In the genomic region with DNA sequence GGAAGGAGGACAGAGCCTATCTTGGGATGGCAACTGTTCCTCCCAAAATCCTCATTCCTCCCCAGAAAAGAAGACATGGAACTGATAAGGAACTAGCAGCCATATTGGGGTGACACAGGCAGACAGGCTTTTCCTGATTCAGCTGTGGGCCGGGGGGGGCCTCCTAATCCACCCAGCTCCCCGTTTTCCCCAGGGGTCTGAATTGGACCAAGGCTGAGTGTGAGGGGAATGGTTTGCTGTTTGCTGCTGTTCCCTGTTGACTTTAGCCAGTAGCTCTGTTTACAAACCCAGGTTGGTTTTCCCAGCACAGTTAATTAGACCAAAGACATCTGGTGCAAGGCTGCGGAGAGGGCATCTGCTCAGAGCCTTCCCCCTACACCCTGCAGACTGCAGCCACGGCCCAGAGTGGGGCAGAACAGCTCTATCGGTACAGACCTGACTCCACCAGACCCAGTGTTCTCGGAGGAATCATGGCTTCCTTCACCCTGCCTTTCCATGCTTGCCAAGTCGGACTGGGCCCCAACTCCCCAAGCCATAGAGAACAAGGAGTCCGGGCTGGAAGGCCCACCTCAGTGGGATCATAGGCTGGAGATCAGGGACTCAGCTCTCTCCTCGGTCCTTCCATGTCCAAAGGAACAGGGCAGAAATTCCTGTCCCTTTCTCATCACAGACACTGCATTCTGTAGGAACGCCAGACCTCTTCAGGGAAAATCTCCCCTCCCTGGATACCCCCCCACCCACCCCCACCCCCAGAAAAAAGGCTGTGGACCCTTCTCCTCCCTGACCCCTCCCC, we compare ENCODE assay signal across 8 cellular contexts. TPM values are rescaled to one million over a fixed set of nuclear protein-coding genes. Genes with fewer than 3 reads are reported as not detected.
DNase-seq lines count a peak whose midpoint lies in the region; ATAC-seq and TF ChIP-seq lines count a peak whose summit lies in the region.

No MANE protein-coding gene starts in this region.

- TF ChIP-seq CTCF in AG10803 (conservative IDR thresholded peaks at IDR 0.05; ENCODE audit: low read length) (no peak), ascending aorta (IDR thresholded peaks at IDR 0.05) (no peak)

- H3K4me1 ChIP-seq in ascending aorta (peaks cover 1 to 15% of the 10 kb centered on the region in 2 donors), muscle layer of colon (ENCODE audit: insufficient read depth, low read length) (peaks cover 12% of the 10 kb centered on the region)

- DNase-seq in AG10803 (ENCODE audit: low read depth) (peak; percentile 36), NCI-H1092 (lab: John Stamatoyannopoulos, UW) (peak; percentile 64), ascending aorta (ENCODE audit: low spot score in 2 of 2) (no peak), DMS79 treated with DMSO at 0.1 percent for 48 hours (lab: John Stamatoyannopoulos, UW) (no peak), GM19240 (ENCODE audit: insufficient read length, low spot score) (no peak), NCI-H187 (lab: John Stamatoyannopoulos, UW) (no peak)

- H3K36me3 ChIP-seq in ascending aorta (no peaks in the 10 kb centered on the region), muscle layer of colon (ENCODE audit: insufficient read depth, low read length) (no peaks in the 10 kb centered on the region)

- H3K27ac ChIP-seq in ascending aorta (peak overlapping the region; percentile 91 to 94), muscle layer of colon (ENCODE audit: low read depth, low read length) (peak overlapping the region; percentile 32)

- intact Hi-C loops in ascending aorta (cut with DNase I) = loop anchor here (2.0 to 5.0 kb wide), 3 partner anchors 19 to 121 kb away; a partner anchor contains a TSS

- no peak overlapping the region for H3K9ac ChIP-seq in muscle layer of colon (ENCODE audit: low read length)

- no peaks in the 10 kb centered on the region for H3K9me3 ChIP-seq in ascending aorta
- no peaks in the 10 kb centered on the region for H3K9me3 ChIP-seq in muscle layer of colon (ENCODE audit: low read length)

- H3K4me3 ChIP-seq in AG10803 (ENCODE audit: low read length) (no peak overlapping the region), ascending aorta (peak overlapping the region in 1 of 2 donors; percentile 84), muscle layer of colon (ENCODE audit: low read depth in 1 of 2, low read length in 2 of 2) (no peak overlapping the region)

- no peaks in the 10 kb centered on the region for H3K27me3 ChIP-seq in ascending aorta
- no peaks in the 10 kb centered on the region for H3K27me3 ChIP-seq in muscle layer of colon (ENCODE audit: control insufficient read depth in 1 of 2, insufficient read depth in 2 of 2, low read length in 2 of 2)

- ATAC-seq in HG03097 (IDR thresholded peaks at IDR 0.05; ENCODE audit: low FRiP score, unreplicated experiment) = no peak

RNA-seq across cellular contexts. Expression of a gene that starts 1.7 kb away (rescaled TPM):
- total RNA-seq in ascending aorta = 210 TPM

Comparison
In these comparisons a context has a peak if more than half of its experiments do, and no peak if none do; other contexts are left out.
1. DNase-seq: peak in AG10803 (single experiment) and NCI-H1092 (single experiment); none in ascending aorta (0 of 2), DMS79 treated with DMSO at 0.1 percent for 48 hours (single experiment), GM19240 (single experiment) and NCI-H187 (0 of 2).